Comparison of ENCODE assay signal across 27 cellular contexts in the genomic region with DNA sequence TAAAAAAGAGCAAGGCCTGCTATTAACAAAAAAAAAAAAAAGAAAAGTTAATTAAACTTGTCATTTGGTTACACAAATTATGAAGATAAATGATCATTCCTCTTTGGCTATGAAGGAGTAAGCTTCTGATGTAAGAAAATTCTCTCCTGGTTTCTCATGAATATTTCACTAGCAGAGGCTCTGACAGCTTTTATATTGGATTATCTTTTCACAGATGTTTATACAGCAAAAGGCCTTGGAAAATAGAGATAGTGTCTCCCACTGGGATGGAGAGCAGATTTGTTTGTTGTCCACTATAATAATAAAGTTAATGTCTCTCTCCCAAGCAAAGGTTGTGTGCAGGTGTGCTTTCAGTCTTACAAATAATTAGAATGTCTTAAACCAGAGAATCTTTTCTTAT. TPM values are rescaled to one million over a fixed set of nuclear protein-coding genes. Genes with fewer than 3 reads are reported as not detected.
"Had no signal": no experiment of that assay in that cellular context is flagged by ENCODE, and none has a peak within 500 bp of the region (broad histone marks: within the 10 kb centered on the region; RNA-seq: fewer than 3 reads in every experiment).

No MANE protein-coding gene starts in this region.

- ATAC-seq: gastrocnemius medialis, left lobe of liver, right cardiac atrium had no signal

- H3K4me1 Mint-ChIP-seq: activated B cell treated with CpG ODN at 0.5 μM for 24 hours, nephron progenitor cell had no signal

- H3K27me3 ChIP-seq: colonic mucosa, gastrocnemius medialis, suprapubic skin, transverse colon, vagina had no signal

- DNase-seq: activated B cell treated with CpG ODN at 0.5 μM for 24 hours; activated CD4-positive, alpha-beta memory T cell treated with anti-CD3 and anti-CD28 coated beads for 36 hours; activated CD4-positive, alpha-beta T cell treated with anti-CD3 and anti-CD28 coated beads for 4 hours; activated T-cell treated with anti-CD3 and anti-CD28 coated beads for 4 hours; amniotic stem cell; central memory CD4-positive, alpha-beta T cell; colonic mucosa; endodermal cell; gastrocnemius medialis; head of caudate nucleus; kidney; midbrain; nephron progenitor cell; occipital lobe; right cardiac atrium; stimulated activated CD4-positive, alpha-beta T cell treated with anti-CD3 and anti-CD28 coated beads, Interleukin-15, amount 100 ng/mL, for 24 hours; stimulated activated CD4-positive, alpha-beta T cell treated with anti-CD3 and anti-CD28 coated beads, Interleukin-2, amount 100 ng/mL, for 48 hours; transverse colon had no signal

- H3K4me3 Mint-ChIP-seq: activated B cell treated with CpG ODN at 0.5 μM for 24 hours; activated CD4-positive, alpha-beta memory T cell treated with anti-CD3 and anti-CD28 coated beads for 36 hours; activated naive CD8-positive, alpha-beta T cell; activated T-helper 1 cell treated with anti-CD3 and anti-CD28 coated beads, Interleukin-12 subunit alpha, Interleukin-12 subunit beta, Interleukin-2, Interleukin-4 antibody, amounts not matched to agents 30 ng/mL and 10 ng/mL and 1 ng/mL, durations not matched to agents 14 hours and 24 hours and 36 hours; endodermal cell; nephron progenitor cell; stimulated activated naive CD8-positive, alpha-beta T cell treated with anti-CD3 and anti-CD28 coated beads, Interleukin-15, Interleukin-2, amounts not matched to agents 100 ng/mL and 50 ng/mL, for 24 hours had no signal

- H3K27me3 Mint-ChIP-seq: activated B cell treated with CpG ODN at 0.5 μM for 24 hours; activated CD4-positive, alpha-beta memory T cell treated with anti-CD3 and anti-CD28 coated beads for 36 hours; activated naive CD8-positive, alpha-beta T cell; progenitor cell of endocrine pancreas; stimulated activated naive CD8-positive, alpha-beta T cell treated with anti-CD3 and anti-CD28 coated beads, Interleukin-15, Interleukin-2, amounts not matched to agents 100 ng/mL and 50 ng/mL, for 24 hours had no signal

- H3K9me3 Mint-ChIP-seq: activated B cell treated with CpG ODN at 0.5 μM for 24 hours; activated CD4-positive, alpha-beta memory T cell treated with anti-CD3 and anti-CD28 coated beads for 36 hours; activated T-helper 1 cell treated with anti-CD3 and anti-CD28 coated beads, Interleukin-12 subunit alpha, Interleukin-12 subunit beta, Interleukin-2, Interleukin-4 antibody, amounts not matched to agents 30 ng/mL and 10 ng/mL and 1 ng/mL, durations not matched to agents 14 hours and 24 hours and 36 hours; endodermal cell; nephron progenitor cell had no signal

- H3K4me3 ChIP-seq: colonic mucosa, gastrocnemius medialis, lung, skin epidermis, suprapubic skin, transverse colon, vagina had no signal

- H3K4me1 ChIP-seq: colonic mucosa, gastrocnemius medialis, transverse colon, vagina had no signal

- H3K27ac ChIP-seq: colonic mucosa, gastrocnemius medialis, skin epidermis, suprapubic skin, transverse colon, vagina had no signal

- H3K36me3 Mint-ChIP-seq: activated CD4-positive, alpha-beta memory T cell treated with anti-CD3 and anti-CD28 coated beads for 36 hours; activated naive CD8-positive, alpha-beta T cell had no signal

- H3K27ac Mint-ChIP-seq: activated B cell treated with CpG ODN at 0.5 μM for 24 hours; activated CD4-positive, alpha-beta memory T cell treated with anti-CD3 and anti-CD28 coated beads for 36 hours; activated naive CD8-positive, alpha-beta T cell; activated T-helper 1 cell treated with anti-CD3 and anti-CD28 coated beads, Interleukin-12 subunit alpha, Interleukin-12 subunit beta, Interleukin-2, Interleukin-4 antibody, amounts not matched to agents 30 ng/mL and 10 ng/mL and 1 ng/mL, durations not matched to agents 14 hours and 24 hours and 36 hours; endodermal cell; nephron progenitor cell; progenitor cell of endocrine pancreas; stimulated activated naive CD8-positive, alpha-beta T cell treated with anti-CD3 and anti-CD28 coated beads, Interleukin-15, Interleukin-2, amounts not matched to agents 100 ng/mL and 50 ng/mL, for 24 hours had no signal

- H3K36me3 ChIP-seq: colonic mucosa, gastrocnemius medialis, suprapubic skin, transverse colon, vagina had no signal

RNA-seq across cellular contexts. Expression of gene PDGFC, which starts 40.7 kb away (rescaled TPM):
- total RNA-seq: activated B cell treated with CpG ODN at 0.5 μM for 24 hours; activated CD4-positive, alpha-beta memory T cell treated with anti-CD3 and anti-CD28 coated beads for 36 hours; activated T-helper 1 cell treated with anti-CD3 and anti-CD28 coated beads, Interleukin-12 subunit alpha, Interleukin-12 subunit beta, Interleukin-2, Interleukin-4 antibody, amounts not matched to agents 30 ng/mL and 10 ng/mL and 1 ng/mL, durations not matched to agents 14 hours and 24 hours and 36 hours had no signal
